ENCODE assay signal across 13 cellular contexts in genomic region chr1:59044535-59045121, GRCh38.
DNase-seq lines count a peak whose midpoint lies in the region; ATAC-seq, FAIRE-seq and TF ChIP-seq lines count a peak whose summit lies in the region.
"Had no signal": no experiment of that assay in that cellular context is flagged by ENCODE, and none has a peak within 500 bp of the region (broad histone marks: within the 10 kb centered on the region; RNA-seq: fewer than 3 reads in every experiment).

No MANE protein-coding gene starts in this region.

- POLR2A ChIA-PET in activated CD4-positive, alpha-beta memory T cell treated with anti-CD3 and anti-CD28 coated beads, Interleukin-2, amount 10 ng/mL, durations not matched to agents 7 days and 5 days (lab: Charles Lee), result interaction anchor here (2.2 kb wide), 1 partner anchor 263 kb away, joined by 5 read pairs; no protein-coding TSS in a partner anchor
- POLR2A ChIA-PET in HepG2 (lab: Yijun Ruan, JAX) (no interaction called here), GM10248 (lab: Yijun Ruan, JAX) (no interaction called here)

- TF ChIP-seq EP300 in HepG2 (IDR thresholded peaks at IDR 0.05; ENCODE audit: low read depth in 2 of 2, low read length in 2 of 2) (no peak), HepG2 (CRISPR knock-in tag; IDR thresholded peaks at IDR 0.05; ENCODE audit: borderline replicate concordance) (no peak), transverse colon (IDR thresholded peaks at IDR 0.05; ENCODE audit: low read depth) (no peak)

- no peak overlapping the region for H2AFZ ChIP-seq in HepG2 (ENCODE audit: low read length)

- CTCF ChIA-PET in activated CD4-positive, alpha-beta memory T cell treated with anti-CD3 and anti-CD28 coated beads, Interleukin-2, amount 10 ng/mL, durations not matched to agents 7 days and 5 days (lab: Charles Lee), result no interaction called here
- CTCF ChIA-PET in HepG2 (lab: Yijun Ruan, JAX; ENCODE audit: low intra/inter-chr PET ratio, low total read pairs), result no interaction called here
- CTCF ChIA-PET in GM10248 (lab: Yijun Ruan, JAX), result interaction anchor here (0.7 to 1.8 kb wide), 5 partner anchors 8 to 309 kb away, joined by 3 to 5 read pairs (median 3); no protein-coding TSS in a partner anchor

- H3K27me3 ChIP-seq in HepG2 (ENCODE audit: control insufficient read depth in 1 of 2, insufficient read depth in 2 of 2, low read length in 2 of 2) (peaks cover 0 to 20% of the 10 kb centered on the region in 2 experiments; a peak in 3 of 5 replicates), transverse colon (no peaks in the 10 kb centered on the region)

- H3K4me3 ChIP-seq in HepG2 (replicated peaks in 1 of 3; ENCODE audit: insufficient read depth in 1 of 3, low read depth in 2 of 3, low read length in 3 of 3), result peak overlapping the region in 2 of 3 experiments; percentile 0 to 12; a peak in 1 of 6 replicates
- no peak overlapping the region for H3K4me3 ChIP-seq in transverse colon

- H3K27ac Mint-ChIP-seq in activated naive CD8-positive, alpha-beta T cell, result no peak overlapping the region
- H3K27ac Mint-ChIP-seq in activated naive CD8-positive, alpha-beta T cell treated with anti-CD3 and anti-CD28 coated beads for 36 hours, result no peak overlapping the region
- peak overlapping the region; percentile 79 for H3K27ac Mint-ChIP-seq in activated CD4-positive, alpha-beta memory T cell treated with anti-CD3 and anti-CD28 coated beads, Interleukin-2, amount 10 ng/mL, durations not matched to agents 7 days and 5 days
- H3K27ac Mint-ChIP-seq: progenitor cell of endocrine pancreas had no signal

- H3K4me2 ChIP-seq in HepG2 (ENCODE audit: low read depth, low read length), result peak overlapping the region; percentile 54

- H3K4me3 Mint-ChIP-seq in activated naive CD8-positive, alpha-beta T cell, result peak overlapping the region; percentile 10
- H3K4me3 Mint-ChIP-seq in activated naive CD8-positive, alpha-beta T cell treated with anti-CD3 and anti-CD28 coated beads for 36 hours, result no peak overlapping the region
- H3K4me3 Mint-ChIP-seq in activated CD4-positive, alpha-beta memory T cell treated with anti-CD3 and anti-CD28 coated beads, Interleukin-2, amount 10 ng/mL, durations not matched to agents 7 days and 5 days, result no peak overlapping the region

- ATAC-seq in HepG2 (peak; percentile 34; the same call in 2 of the 3 replicates), HG02759 (IDR thresholded peaks at IDR 0.05; ENCODE audit: unreplicated experiment) (no peak)

- no peak for FAIRE-seq in HepG2 (lab: Jason Lieb, UNC)

- peak overlapping the region; percentile 38; the same call in 1 of the 2 replicates for H3K9ac ChIP-seq in HepG2 (ENCODE audit: insufficient read depth, low read depth, low read length)

- no peak for TF ChIP-seq RAD21 in HepG2 (CRISPR knock-in tag; IDR thresholded peaks at IDR 0.05)

- H3K27ac ChIP-seq in HepG2 (ENCODE audit: extremely low read length, insufficient read depth, low read length) (no peak overlapping the region), transverse colon (peak overlapping the region; percentile 49 to 70 (median 60))

- no peak for DNase-seq in activated naive CD8-positive, alpha-beta T cell treated with anti-CD3 and anti-CD28 coated beads for 36 hours
- DNase-seq in activated CD4-positive, alpha-beta memory T cell treated with anti-CD3 and anti-CD28 coated beads, Interleukin-2, amount 10 ng/mL, durations not matched to agents 7 days and 5 days, result no peak
- DNase-seq in HepG2 (ENCODE audit: low spot score) (peak; percentile 29), transverse colon (no peak), AG20443 (ENCODE audit: low spot score) (no peak), GM10248 (ENCODE audit: extremely low spot score) (no peak)
- DNase-seq: activated CD4-positive, CD25-positive, alpha-beta regulatory T cell treated with anti-CD3 and anti-CD28 coated beads, Interleukin-2, amount 50 U/mL, for 72 hours; caudate nucleus; midbrain; stimulated activated CD4-positive, alpha-beta T cell treated with anti-CD3 and anti-CD28 coated beads, Interleukin-2, amount 100 ng/mL, for 24 hours had no signal

- H3K4me1 ChIP-seq in HepG2 (ENCODE audit: insufficient read depth, low read length) (peaks cover 48% of the 10 kb centered on the region), transverse colon (peaks cover 0 to 35% (median 27%) of the 10 kb centered on the region in 4 donors)

- H3K36me3 Mint-ChIP-seq in activated naive CD8-positive, alpha-beta T cell, result peaks cover 2% of the 10 kb centered on the region
- peaks cover 8% of the 10 kb centered on the region for H3K36me3 Mint-ChIP-seq in activated naive CD8-positive, alpha-beta T cell treated with anti-CD3 and anti-CD28 coated beads for 36 hours
- peaks cover 13% of the 10 kb centered on the region for H3K36me3 Mint-ChIP-seq in activated CD4-positive, alpha-beta memory T cell treated with anti-CD3 and anti-CD28 coated beads, Interleukin-2, amount 10 ng/mL, durations not matched to agents 7 days and 5 days (ENCODE audit: low read depth)

- peaks cover 47% of the 10 kb centered on the region for H3K4me1 Mint-ChIP-seq in activated naive CD8-positive, alpha-beta T cell (ENCODE audit: low read depth)
- peaks cover 32% of the 10 kb centered on the region for H3K4me1 Mint-ChIP-seq in activated naive CD8-positive, alpha-beta T cell treated with anti-CD3 and anti-CD28 coated beads for 36 hours
- H3K4me1 Mint-ChIP-seq in activated CD4-positive, alpha-beta memory T cell treated with anti-CD3 and anti-CD28 coated beads, Interleukin-2, amount 10 ng/mL, durations not matched to agents 7 days and 5 days, result peaks cover 35% of the 10 kb centered on the region

- in situ Hi-C loops in HepG2 (cut with HindIII; ENCODE audit: extremely low pct_ligation_motif_present, low pct_unique_long_range_greater_than_20kb) (no loop called here), transverse colon (cut with MboI; ENCODE audit: low pct_ligation_motif_present in 1 of 4, low pct_unique_long_range_greater_than_20kb in 1 of 4, low sequenced_read_pairs in 3 of 4) (no loop called here)

- no peaks in the 10 kb centered on the region for H4K20me1 ChIP-seq in HepG2 (ENCODE audit: insufficient read depth, low read length)

- no peaks in the 10 kb centered on the region for H3K79me2 ChIP-seq in HepG2 (ENCODE audit: insufficient read depth, low read length)

- no TSS peak for BruUV-seq in HepG2 (replicated peaks; lab: Mats Ljungman, UMichigan)

- intact Hi-C loops in HepG2 (cut with micrococcal nuclease; ENCODE audit: unreplicated experiment) (no loop called here), transverse colon (cut with DNase I; ENCODE audit: low total_unique reads) (no loop called here)

- WGBS in HepG2 (ENCODE audit: low lambda C conversion rate), result 22% methylated on average over 2 of the region's 2 CpGs
- 69 to 83% methylated on average over 2 of the region's 2 CpGs for WGBS in transverse colon (ENCODE audit: low coverage in 1 of 2), 2 donors

- TF ChIP-seq CTCF in HepG2 (CRISPR knock-in tag; IDR thresholded peaks at IDR 0.05) (no peak), transverse colon (IDR thresholded peaks at IDR 0.05) (no peak), GM10248 (IDR thresholded peaks at IDR 0.05; ENCODE audit: control extremely low read depth, extremely low read depth, low read depth, missing control alignments) (no peak)

- H3K9me3 ChIP-seq in HepG2 (ENCODE audit: low read length), result no peaks in the 10 kb centered on the region
- no peaks in the 10 kb centered on the region for H3K9me3 ChIP-seq in transverse colon

- no peaks in the 10 kb centered on the region for H3K9me3 Mint-ChIP-seq in activated naive CD8-positive, alpha-beta T cell (ENCODE audit: low read depth)
- peaks cover 6% of the 10 kb centered on the region for H3K9me3 Mint-ChIP-seq in activated naive CD8-positive, alpha-beta T cell treated with anti-CD3 and anti-CD28 coated beads for 36 hours
- H3K9me3 Mint-ChIP-seq in activated CD4-positive, alpha-beta memory T cell treated with anti-CD3 and anti-CD28 coated beads, Interleukin-2, amount 10 ng/mL, durations not matched to agents 7 days and 5 days, result no peaks in the 10 kb centered on the region

- H3K36me3 ChIP-seq in HepG2 (replicated peaks in 1 of 2; ENCODE audit: control insufficient read depth in 1 of 2, insufficient read depth in 2 of 2, low read length in 2 of 2) (no peaks in the 10 kb centered on the region), transverse colon (no peaks in the 10 kb centered on the region)

- no peaks in the 10 kb centered on the region for H3K27me3 Mint-ChIP-seq in activated naive CD8-positive, alpha-beta T cell
- no peaks in the 10 kb centered on the region for H3K27me3 Mint-ChIP-seq in activated naive CD8-positive, alpha-beta T cell treated with anti-CD3 and anti-CD28 coated beads for 36 hours
- no peaks in the 10 kb centered on the region for H3K27me3 Mint-ChIP-seq in activated CD4-positive, alpha-beta memory T cell treated with anti-CD3 and anti-CD28 coated beads, Interleukin-2, amount 10 ng/mL, durations not matched to agents 7 days and 5 days

- TF ChIP-seq POLR2A in HepG2 (IDR thresholded peaks at IDR 0.05; ENCODE audit: insufficient read depth in 1 of 2, low read depth in 2 of 2, low read length in 2 of 2) (no peak), transverse colon (IDR thresholded peaks at IDR 0.05) (no peak)

TF ChIP-seq in HepG2, 621 proteins besides CTCF, POLR2A, EP300 and RAD21 (continues in another document):
- no peak for TF ChIP-seq ZNF652 (CRISPR knock-in tag; IDR thresholded peaks at IDR 0.05; ENCODE audit: borderline replicate concordance, low read depth)
- no peak for TF ChIP-seq PBX3 (CRISPR knock-in tag; IDR thresholded peaks at IDR 0.05; ENCODE audit: borderline replicate concordance)
- no peak for TF ChIP-seq NBN (conservative IDR thresholded peaks at IDR 0.05)
- 0 out of 2 replicates have a peak, but pooled peaks have one; percentile 71 for TF ChIP-seq GFI1 (CRISPR knock-in tag; IDR thresholded peaks at IDR 0.05; ENCODE audit: borderline replicate concordance)
- no peak for TF ChIP-seq YEATS4 (CRISPR knock-in tag; IDR thresholded peaks at IDR 0.05; ENCODE audit: borderline replicate concordance)
- no peak for TF ChIP-seq NR2C2 (CRISPR knock-in tag; IDR thresholded peaks at IDR 0.05; ENCODE audit: borderline replicate concordance)
- TF ChIP-seq HMG20A (CRISPR knock-in tag; IDR thresholded peaks at IDR 0.05; ENCODE audit: borderline replicate concordance), result peak; percentile 63; the same call in 1 of the 2 replicates
- no peak for TF ChIP-seq GPN1 (CRISPR knock-in tag; IDR thresholded peaks at IDR 0.05; ENCODE audit: borderline replicate concordance)
- TF ChIP-seq ZNF816 (CRISPR knock-in tag; IDR thresholded peaks at IDR 0.05; ENCODE audit: borderline replicate concordance), result peak; percentile 50; the same call in 1 of the 2 replicates
- no peak for TF ChIP-seq SOX5 (CRISPR knock-in tag; IDR thresholded peaks at IDR 0.05; ENCODE audit: borderline replicate concordance)

Comparison
In these comparisons a context has a peak if more than half of its experiments do, and no peak if none do; other contexts are left out.
1. H3K4me3 ChIP-seq: peak in HepG2 (2 of 3); none in transverse colon (0 of 4).